ENCODE assay signal across 25 cellular contexts in genomic region chr13:39575641-39576238, GRCh38. TPM values are rescaled to one million over a fixed set of nuclear protein-coding genes. Genes with fewer than 3 reads are reported as not detected.
DNase-seq lines count a peak whose midpoint lies in the region; ATAC-seq and TF ChIP-seq lines count a peak whose summit lies in the region.
"Had no signal": no experiment of that assay in that cellular context is flagged by ENCODE, and none has a peak within 500 bp of the region (broad histone marks: within the 10 kb centered on the region; RNA-seq: fewer than 3 reads in every experiment).

No MANE protein-coding gene starts in this region.

- H3K23ac ChIP-seq in mesenchymal stem cell (ENCODE audit: low read length in 2 of 2): no peak overlapping the region

- H3K79me1 ChIP-seq in mesenchymal stem cell (replicated peaks; ENCODE audit: low read length, poor library complexity, severe bottlenecking): peaks cover 20% of the 10 kb centered on the region

- POLR2A ChIA-PET in A673 (lab: Charles Lee; ENCODE audit: low non-redundant PET): no interaction called here

- no peak overlapping the region for H4K91ac ChIP-seq in mesenchymal stem cell (ENCODE audit: low read length)

- peaks cover 7% of the 10 kb centered on the region for H3K4me1 ChIP-seq in A673 (ENCODE audit: insufficient read depth, low read length, poor library complexity, severe bottlenecking)
- H3K4me1 ChIP-seq in mesenchymal stem cell (ENCODE audit: control insufficient read depth, insufficient read depth, low read depth, low read length): peaks cover 4% of the 10 kb centered on the region
- H3K4me1 ChIP-seq: body of pancreas had no signal

- H4K8ac ChIP-seq in mesenchymal stem cell (ENCODE audit: low read length): no peak overlapping the region

- H3K36me3 ChIP-seq in A673 (ENCODE audit: insufficient read depth, low read length, poor library complexity, severe bottlenecking): no peaks in the 10 kb centered on the region
- H3K36me3 ChIP-seq in mesenchymal stem cell (ENCODE audit: control insufficient read depth in 1 of 2, insufficient read depth in 2 of 2, low read depth in 1 of 2, low read length in 2 of 2): peaks cover 0 to 4% of the 10 kb centered on the region in 2 experiments
- H3K36me3 ChIP-seq: adrenal gland, lower lobe of right lung, sigmoid colon had no signal

- DNase-seq in A673 (ENCODE audit: low spot score): no peak
- DNase-seq in mesenchymal stem cell: no peak
- DNase-seq in stimulated activated CD4-positive, alpha-beta T cell treated with anti-CD3 and anti-CD28 coated beads, Interleukin-4, amount 100 ng/mL, for 4 hours: no peak
- DNase-seq: activated naive CD4-positive, alpha-beta T cell; activated T-cell treated with anti-CD3 and anti-CD28 coated beads, Interleukin-2, amount 50 U/mL, for 72 hours; adrenal gland; AML-193; body of pancreas; CD8-positive, alpha-beta memory T cell; DMS153; glutamatergic neuron; kidney; lower lobe of right lung; NCI-H1048; NCI-H1694 treated with DMSO at 0.1 percent for 48 hours; SIG-M5; sigmoid colon; stimulated activated naive CD8-positive, alpha-beta T cell treated with anti-CD3 and anti-CD28 coated beads, Interleukin-15, amount 100 ng/mL, for 72 hours had no signal

- peak overlapping the region; percentile 28 for H3K27ac ChIP-seq in A673 (ENCODE audit: low read depth, low read length, poor library complexity, severe bottlenecking)
- H3K27ac ChIP-seq in mesenchymal stem cell (ENCODE audit: low read length, poor library complexity, severe bottlenecking): no peak overlapping the region
- H3K27ac ChIP-seq: adrenal gland, body of pancreas, lower lobe of right lung, sigmoid colon had no signal

- H3K14ac ChIP-seq in mesenchymal stem cell (ENCODE audit: low read length in 2 of 2): no peak overlapping the region

- no peak for TF ChIP-seq CTCF in A673 (conservative IDR thresholded peaks at IDR 0.05; ENCODE audit: low read depth, low read length)

- H3K4ac ChIP-seq in mesenchymal stem cell (ENCODE audit: low read depth in 1 of 2, low read length in 2 of 2): no peak overlapping the region

- peak; percentile 63 for ATAC-seq in GM18868 (IDR thresholded peaks at IDR 0.05; ENCODE audit: unreplicated experiment)
- ATAC-seq in HG02870 (IDR thresholded peaks at IDR 0.05; ENCODE audit: unreplicated experiment): no peak
- no peak for ATAC-seq in GM18907 (IDR thresholded peaks at IDR 0.05; ENCODE audit: unreplicated experiment)
- no peak for ATAC-seq in HG02884 (IDR thresholded peaks at IDR 0.05; ENCODE audit: unreplicated experiment)
- ATAC-seq: activated T-cell treated with anti-CD3 and anti-CD28 coated beads, Interleukin-2, amount 50 U/mL, for 72 hours; body of pancreas; HepG2; lower lobe of right lung; stimulated activated naive CD8-positive, alpha-beta T cell treated with anti-CD3 and anti-CD28 coated beads, Interleukin-15, amount 100 ng/mL, for 72 hours; WTC11 had no signal

- H2BK5ac ChIP-seq in mesenchymal stem cell (ENCODE audit: low read depth, low read length, poor library complexity, severe bottlenecking): no peak overlapping the region

- no peak overlapping the region for H2AFZ ChIP-seq in mesenchymal stem cell (ENCODE audit: low read depth, low read length)

- intact Hi-C loops in A673 (cut with micrococcal nuclease; ENCODE audit: unreplicated experiment): no loop called here

- H3K9ac ChIP-seq in mesenchymal stem cell (ENCODE audit: low read length): no peak overlapping the region

- CTCF ChIA-PET in A673 (lab: Charles Lee): no interaction called here

- H3K4me3 ChIP-seq in A673 (ENCODE audit: low read depth, low read length, poor library complexity, severe bottlenecking): no peak overlapping the region
- no peak overlapping the region for H3K4me3 ChIP-seq in mesenchymal stem cell (ENCODE audit: insufficient read depth in 1 of 2, low read depth in 1 of 2, low read length in 2 of 2)
- H3K4me3 ChIP-seq: adrenal gland, body of pancreas, lower lobe of right lung, sigmoid colon had no signal

- H3K27me3 ChIP-seq in A673 (replicated peaks; ENCODE audit: insufficient read depth, low read depth, low read length, poor library complexity): no peaks in the 10 kb centered on the region
- no peaks in the 10 kb centered on the region for H3K27me3 ChIP-seq in mesenchymal stem cell (ENCODE audit: control insufficient read depth in 1 of 2, insufficient read depth in 1 of 2, low read length in 2 of 2)
- H3K27me3 ChIP-seq: adrenal gland, body of pancreas, sigmoid colon had no signal

- H3K4me2 ChIP-seq in mesenchymal stem cell (ENCODE audit: low read length, poor library complexity, severe bottlenecking): no peak overlapping the region

- peak; percentile 25; the same call in 1 of the 2 replicates for TF ChIP-seq POLR2A in Raji (IDR thresholded peaks at IDR 0.05; ENCODE audit: insufficient read depth, low read depth, low read length)

- no peak overlapping the region for H2BK15ac ChIP-seq in mesenchymal stem cell (ENCODE audit: low read depth, poor library complexity, severe bottlenecking)

- no peaks in the 10 kb centered on the region for H3K9me3 ChIP-seq in A673 (ENCODE audit: low read depth, low read length, poor library complexity, severe bottlenecking)
- no peaks in the 10 kb centered on the region for H3K9me3 ChIP-seq in mesenchymal stem cell (ENCODE audit: control insufficient read depth, low read length)
- H3K9me3 ChIP-seq: adrenal gland, body of pancreas, lower lobe of right lung, sigmoid colon had no signal

- H2AK5ac ChIP-seq in mesenchymal stem cell (ENCODE audit: low read length, severe bottlenecking): peak overlapping the region; percentile 9

- no peak overlapping the region for H2BK12ac ChIP-seq in mesenchymal stem cell (ENCODE audit: low read length in 2 of 2)

- BruUV-seq in A673 (replicated peaks; lab: Mats Ljungman, UMichigan): no TSS peak

- no peak overlapping the region for H3K18ac ChIP-seq in mesenchymal stem cell (ENCODE audit: low read depth in 1 of 2, low read length in 2 of 2)

- H2BK120ac ChIP-seq in mesenchymal stem cell (ENCODE audit: low read depth, low read length): no peak overlapping the region

- whole genome bisulfite sequencing in mesenchymal stem cell: 89% methylated on average over 11 of the region's 11 CpGs

RNA-seq across cellular contexts. Expression of gene LHFPL6, which starts 27.3 kb away (rescaled TPM):
- 63.9 and 72.1 TPM in 2 replicates for total RNA-seq in A673 (2021)
- 49.6 TPM for polyA plus RNA-seq in mesenchymal stem cell (2013, experiment 1 of 2)
- 50.9 TPM for polyA plus RNA-seq in mesenchymal stem cell (2013, experiment 2 of 2)
- total RNA-seq: HepG2 had no signal
- polyA plus RNA-seq: CD8-positive, alpha-beta memory T cell; HepG2 had no signal
